8 cellular contexts compared by ENCODE assay signal in genomic region chr17:41918392-41919164, GRCh38. TPM values are rescaled to one million over a fixed set of nuclear protein-coding genes. Genes with fewer than 3 reads are reported as not detected.
DNase-seq lines count a peak whose midpoint lies in the region; ATAC-seq lines count a peak whose summit lies in the region.

Gene ACLY, minus strand, starts transcription at chr17:41918951. Its CDS starts 5,078 bp downstream, at chr17:41913873.

- peaks cover 1% of the 10 kb centered on the region for H3K36me3 ChIP-seq in CD8-positive, alpha-beta memory T cell (ENCODE audit: insufficient read depth, low read length)
- no peaks in the 10 kb centered on the region for H3K36me3 ChIP-seq in endocrine pancreas (ENCODE audit: control insufficient read depth, insufficient read depth, low read length)

- peak within 1 kb of the TSS; percentile 86 to 97 (median 91) for H3K4me3 Mint-ChIP-seq in CD8-positive, alpha-beta memory T cell
- H3K4me3 Mint-ChIP-seq in activated CD8-positive, alpha-beta memory T cell treated with anti-CD3 and anti-CD28 coated beads, Interleukin-2, amount 10 ng/mL, durations not matched to agents 7 days and 5 days: peak within 1 kb of the TSS; percentile 91

- ATAC-seq in GM19468 (IDR thresholded peaks at IDR 0.05; ENCODE audit: extremely low read depth, unreplicated experiment): peak; percentile 81
- ATAC-seq in activated CD8-positive, alpha-beta memory T cell treated with anti-CD3 and anti-CD28 coated beads, Interleukin-2, amount 10 ng/mL, durations not matched to agents 7 days and 5 days: peak; percentile 96

- peak within 1 kb of the TSS; percentile 96 for H3K9ac ChIP-seq in endocrine pancreas (ENCODE audit: control insufficient read depth, insufficient read depth, low read length)

- H3K36me3 Mint-ChIP-seq in CD8-positive, alpha-beta memory T cell: peaks cover 0 to 29% (median 0%) of the 10 kb centered on the region in 3 donors
- peaks cover 13% of the 10 kb centered on the region for H3K36me3 Mint-ChIP-seq in activated CD8-positive, alpha-beta memory T cell treated with anti-CD3 and anti-CD28 coated beads, Interleukin-2, amount 10 ng/mL, durations not matched to agents 7 days and 5 days

- no peaks in the 10 kb centered on the region for H3K9me3 Mint-ChIP-seq in CD8-positive, alpha-beta memory T cell
- H3K9me3 Mint-ChIP-seq in activated CD8-positive, alpha-beta memory T cell treated with anti-CD3 and anti-CD28 coated beads, Interleukin-2, amount 10 ng/mL, durations not matched to agents 7 days and 5 days (ENCODE audit: low read depth): no peaks in the 10 kb centered on the region

- DNase-seq in CD8-positive, alpha-beta memory T cell: peak; percentile 91 to 96 (median 94)
- DNase-seq in HT-29 (ENCODE audit: low spot score): peak; percentile 99
- DNase-seq in NOMO-1 treated with dmso at 0.1 percent for 144 hours (lab: John Stamatoyannopoulos, UW; ENCODE audit: unreplicated experiment): peak; percentile 97
- peak; percentile 98 for DNase-seq in activated CD8-positive, alpha-beta memory T cell treated with anti-CD3 and anti-CD28 coated beads, Interleukin-2, amount 10 ng/mL, durations not matched to agents 7 days and 5 days
- peak; percentile 99 for DNase-seq in mesenteric fat pad (ENCODE audit: low spot score)
- DNase-seq in stimulated activated CD8-positive, alpha-beta memory T cell treated with anti-CD3 and anti-CD28 coated beads, Interleukin-15, amount 100 ng/mL, for 24 hours (ENCODE audit: low read depth): peak; percentile 91

- H3K9me3 ChIP-seq in CD8-positive, alpha-beta memory T cell (ENCODE audit: low read length): no peaks in the 10 kb centered on the region
- H3K9me3 ChIP-seq in endocrine pancreas (ENCODE audit: control insufficient read depth, low read length): no peaks in the 10 kb centered on the region

- no peaks in the 10 kb centered on the region for H3K27me3 Mint-ChIP-seq in CD8-positive, alpha-beta memory T cell
- no peaks in the 10 kb centered on the region for H3K27me3 Mint-ChIP-seq in activated CD8-positive, alpha-beta memory T cell treated with anti-CD3 and anti-CD28 coated beads, Interleukin-2, amount 10 ng/mL, durations not matched to agents 7 days and 5 days

- peaks cover 15% of the 10 kb centered on the region for H3K4me1 ChIP-seq in CD8-positive, alpha-beta memory T cell (ENCODE audit: insufficient read depth, low read length)
- peaks cover 7% of the 10 kb centered on the region for H3K4me1 ChIP-seq in endocrine pancreas (ENCODE audit: control insufficient read depth, insufficient read depth, low read length)

- CTCF ChIA-PET in CD8-positive, alpha-beta memory T cell (lab: Charles Lee): interaction anchor here (1.4 to 2.6 kb wide), 2 partner anchors 12 to 48 kb away, joined by 3 to 8 read pairs; partner anchors contain the start of genes CNP and ODAD4
- CTCF ChIA-PET in activated CD8-positive, alpha-beta memory T cell treated with anti-CD3 and anti-CD28 coated beads, Interleukin-2, amount 10 ng/mL, durations not matched to agents 7 days and 5 days (lab: Charles Lee): interaction anchor here (0.7 to 4.7 kb wide), 12 partner anchors 11 to 107 kb away, joined by 3 to 36 read pairs (median 4); partner anchors contain the start of genes CNP, DNAJC7, NKIRAS2 and ODAD4

- peaks cover 34 to 49% (median 37%) of the 10 kb centered on the region in 3 donors for H3K4me1 Mint-ChIP-seq in CD8-positive, alpha-beta memory T cell
- peaks cover 40% of the 10 kb centered on the region for H3K4me1 Mint-ChIP-seq in activated CD8-positive, alpha-beta memory T cell treated with anti-CD3 and anti-CD28 coated beads, Interleukin-2, amount 10 ng/mL, durations not matched to agents 7 days and 5 days

- peak within 1 kb of the TSS; percentile 90 for H3K4me3 ChIP-seq in CD8-positive, alpha-beta memory T cell (ENCODE audit: low read length)
- peak within 1 kb of the TSS; percentile 81 for H3K4me3 ChIP-seq in endocrine pancreas (ENCODE audit: control insufficient read depth, insufficient read depth, low read length)

- no peaks in the 10 kb centered on the region for H3K27me3 ChIP-seq in CD8-positive, alpha-beta memory T cell (ENCODE audit: insufficient read depth, low read length, poor library complexity, severe bottlenecking)
- no peaks in the 10 kb centered on the region for H3K27me3 ChIP-seq in endocrine pancreas (ENCODE audit: control insufficient read depth, insufficient read depth, low read length)

- H3K27ac ChIP-seq in CD8-positive, alpha-beta memory T cell (ENCODE audit: low read depth, low read length): peak within 1 kb of the TSS; percentile 79

- POLR2A ChIA-PET in CD8-positive, alpha-beta memory T cell (lab: Charles Lee): interaction anchor here (0.6 to 2.3 kb wide), 7 partner anchors 12 to 101 kb away, joined by 3 to 15 read pairs (median 3); partner anchors contain the start of genes CNP, DNAJC7, KLHL11 and NKIRAS2

- H3K27ac Mint-ChIP-seq in CD8-positive, alpha-beta memory T cell: peak within 1 kb of the TSS; percentile 77 to 91 (median 81)
- peak within 1 kb of the TSS; percentile 89 for H3K27ac Mint-ChIP-seq in activated CD8-positive, alpha-beta memory T cell treated with anti-CD3 and anti-CD28 coated beads, Interleukin-2, amount 10 ng/mL, durations not matched to agents 7 days and 5 days

RNA-seq across cellular contexts. Expression of gene ACLY, which starts in this region (rescaled TPM):
- 100 to 1,000 TPM; 188 to 189 TPM for total RNA-seq in CD8-positive, alpha-beta memory T cell
- polyA plus RNA-seq in CD8-positive, alpha-beta memory T cell: 70.6 TPM
- 185 and 194 TPM in 2 replicates for total RNA-seq in HT-29 (2014; rRNA removed; shearing (Covaris generic))
- total RNA-seq in activated CD8-positive, alpha-beta memory T cell treated with anti-CD3 and anti-CD28 coated beads, Interleukin-2, amount 10 ng/mL, durations not matched to agents 7 days and 5 days: 100 to 1,000 TPM; 186 to 220 TPM
- 140 TPM for total RNA-seq in mesenteric fat pad

Comparison
In these comparisons a context has a peak if more than half of its experiments do, and no peak if none do; other contexts are left out.
1. Peak in every context shown above with its lines: DNase-seq, ATAC-seq, H3K4me3 ChIP-seq and H3K27ac ChIP-seq.